Comparison of ENCODE assay signal across 1 cellular context in genomic region chr1:171485375-171486047, GRCh38.
TF ChIP-seq lines count a peak whose summit lies in the region.

Gene PRRC2C (plus strand): TSS chr1:171485530. CDS start chr1:171512089, 26,559 bp downstream.

TF ChIP-seq in H1, 55 proteins besides CTCF, POLR2A, EP300 and RAD21 (continued from another document):
- TF ChIP-seq E2F6 (IDR thresholded peaks at IDR 0.05) = peak; percentile 60
- TF ChIP-seq CHD1 (IDR thresholded peaks at IDR 0.05; ENCODE audit: low read depth, low read length) = peak; percentile 58
- TF ChIP-seq ASH2L (IDR thresholded peaks at IDR 0.05; ENCODE audit: low read length) = peak; percentile 99
- no peak for TF ChIP-seq SUZ12 (IDR thresholded peaks at IDR 0.05; ENCODE audit: low read length)
- peak; percentile 72 for TF ChIP-seq POLR2AphosphoS5 (IDR thresholded peaks at IDR 0.05; ENCODE audit: low read depth, low read length)
- no peak for TF ChIP-seq ZNF274 (IDR thresholded peaks at IDR 0.05; ENCODE audit: borderline replicate concordance, extremely low read depth, low read length)
- TF ChIP-seq CTBP2 (IDR thresholded peaks at IDR 0.05; ENCODE audit: borderline replicate concordance, insufficient read depth, insufficient read length, low read length) = no peak
- peak; percentile 4 for TF ChIP-seq SAP30 (IDR thresholded peaks at IDR 0.05; ENCODE audit: insufficient read depth, insufficient replicate concordance, low read length)
- no peak for TF ChIP-seq SIX5 (IDR thresholded peaks at IDR 0.05; ENCODE audit: low read depth, low read length)
- no peak for TF ChIP-seq JUND (IDR thresholded peaks at IDR 0.05; ENCODE audit: low read length)
- TF ChIP-seq KDM1A (IDR thresholded peaks at IDR 0.05; ENCODE audit: borderline replicate concordance, low read length) = no peak
- TF ChIP-seq MAX (IDR thresholded peaks at IDR 0.05) = 0 out of 2 replicates have a peak, but pooled peaks have one; percentile 32
- TF ChIP-seq YY1 (IDR thresholded peaks at IDR 0.05; ENCODE audit: low read depth, low read length) = peak; percentile 98
- no peak for TF ChIP-seq BACH1 (IDR thresholded peaks at IDR 0.05; ENCODE audit: low read length)
- no peak for TF ChIP-seq FOSL1 (IDR thresholded peaks at IDR 0.05; ENCODE audit: insufficient read depth, low read depth, low read length)
- no peak for TF ChIP-seq CHD7 (IDR thresholded peaks at IDR 0.05; ENCODE audit: insufficient replicate concordance, low read length)
- TF ChIP-seq KDM5A (IDR thresholded peaks at IDR 0.05; ENCODE audit: low read length) = no peak
- peak; percentile 95 for TF ChIP-seq ATF3 (IDR thresholded peaks at IDR 0.05; ENCODE audit: insufficient read depth, low read depth, low read length)
- TF ChIP-seq SP1 (IDR thresholded peaks at IDR 0.05; ENCODE audit: low read depth, low read length) = no peak
- peak; percentile 75 for TF ChIP-seq TAF7 (optimal IDR thresholded peaks at IDR 0.05; ENCODE audit: borderline replicate concordance, low read depth, low read length)
- no peak for TF ChIP-seq EZH2 (IDR thresholded peaks at IDR 0.05; ENCODE audit: low read depth, low read length, severe bottlenecking)
- TF ChIP-seq TCF12 (IDR thresholded peaks at IDR 0.05; ENCODE audit: low read depth, low read length) = no peak
- TF ChIP-seq CHD2 (IDR thresholded peaks at IDR 0.05; ENCODE audit: low read length) = no peak
- TF ChIP-seq SP4 (IDR thresholded peaks at IDR 0.05; ENCODE audit: low read length) = no peak
- TF ChIP-seq ATF2 (IDR thresholded peaks at IDR 0.05; ENCODE audit: low read length) = 0 out of 2 replicates have a peak, but pooled peaks have one; percentile 62
- peak; percentile 75 for TF ChIP-seq KDM4A (IDR thresholded peaks at IDR 0.05; ENCODE audit: low read depth, low read length, severe bottlenecking)
- no peak for TF ChIP-seq BRCA1 (IDR thresholded peaks at IDR 0.05; ENCODE audit: low read depth, low read length)
- no peak for TF ChIP-seq EGR1 (IDR thresholded peaks at IDR 0.05; ENCODE audit: borderline replicate concordance, low read depth, low read length)
- no peak for TF ChIP-seq CBX8 (IDR thresholded peaks at IDR 0.05; ENCODE audit: borderline replicate concordance, low read depth, low read length)
- no peak for TF ChIP-seq POU5F1 (IDR thresholded peaks at IDR 0.05; ENCODE audit: low read depth, low read length)
- TF ChIP-seq TAF1 (IDR thresholded peaks at IDR 0.05; ENCODE audit: low read depth, low read length) = peak; percentile 83; the same call in 1 of the 2 replicates
- no peak for TF ChIP-seq CBX5 (IDR thresholded peaks at IDR 0.05; ENCODE audit: low read depth, low read length)
- no peak for TF ChIP-seq RXRA (IDR thresholded peaks at IDR 0.05; ENCODE audit: insufficient read depth, low read depth, low read length)
- TF ChIP-seq RFX5 (IDR thresholded peaks at IDR 0.05; ENCODE audit: borderline replicate concordance, low read depth, low read length) = no peak
- TF ChIP-seq HDAC2 (IDR thresholded peaks at IDR 0.05; ENCODE audit: borderline replicate concordance in 1 of 2, low read depth in 2 of 2, low read length in 2 of 2) = no peak
- TF ChIP-seq USF2 (IDR thresholded peaks at IDR 0.05; ENCODE audit: low read length) = peak; percentile 97
- 0 out of 2 replicates have a peak, but pooled peaks have one; percentile 21 for TF ChIP-seq GTF2F1 (IDR thresholded peaks at IDR 0.05; ENCODE audit: borderline replicate concordance, low read depth, low read length)
- TF ChIP-seq SIN3A (conservative IDR thresholded peaks at IDR 0.05 in 1 of 2, IDR thresholded peaks at IDR 0.05 in 1 of 2; ENCODE audit: low read depth in 1 of 2, low read length in 2 of 2) = no peak
- peak; percentile 35; the same call in 1 of the 2 replicates for TF ChIP-seq NRF1 (IDR thresholded peaks at IDR 0.05; ENCODE audit: low read depth, low read length)
- no peak for TF ChIP-seq GABPA (IDR thresholded peaks at IDR 0.05; ENCODE audit: borderline replicate concordance, insufficient read depth, low read length)
- no peak for TF ChIP-seq SP2 (IDR thresholded peaks at IDR 0.05; ENCODE audit: low read length)
- peak; percentile 81 for TF ChIP-seq PHF8 (conservative IDR thresholded peaks at IDR 0.05; ENCODE audit: low read depth, low read length)
- TF ChIP-seq HDAC6 (IDR thresholded peaks at IDR 0.05; ENCODE audit: low read depth, low read length) = no peak
- no peak for TF ChIP-seq MAFK (IDR thresholded peaks at IDR 0.05; ENCODE audit: low read depth, low read length)
- TF ChIP-seq TEAD4 (IDR thresholded peaks at IDR 0.05; ENCODE audit: low read depth, low read length) = no peak
- TF ChIP-seq RBBP5 (IDR thresholded peaks at IDR 0.05; ENCODE audit: borderline replicate concordance, low read depth, low read length) = peak; percentile 99
- TF ChIP-seq RNF2 (IDR thresholded peaks at IDR 0.05; ENCODE audit: borderline replicate concordance, low read depth, low read length, missing control alignments, poor library complexity, severe bottlenecking) = no peak
- no peak for TF ChIP-seq SRF (IDR thresholded peaks at IDR 0.05; ENCODE audit: low read depth, low read length)
- TF ChIP-seq TBP (IDR thresholded peaks at IDR 0.05; ENCODE audit: low read depth, low read length) = peak; percentile 72
- TF ChIP-seq JUN (IDR thresholded peaks at IDR 0.05; ENCODE audit: low read depth, low read length) = no peak
- TF ChIP-seq BCL11A (IDR thresholded peaks at IDR 0.05; ENCODE audit: low read depth in 2 of 2, low read length in 2 of 2) = no peak
- TF ChIP-seq SIRT6 (IDR thresholded peaks at IDR 0.05; ENCODE audit: low read length) = no peak
